8 cellular contexts compared by ENCODE assay signal in the genomic region with DNA sequence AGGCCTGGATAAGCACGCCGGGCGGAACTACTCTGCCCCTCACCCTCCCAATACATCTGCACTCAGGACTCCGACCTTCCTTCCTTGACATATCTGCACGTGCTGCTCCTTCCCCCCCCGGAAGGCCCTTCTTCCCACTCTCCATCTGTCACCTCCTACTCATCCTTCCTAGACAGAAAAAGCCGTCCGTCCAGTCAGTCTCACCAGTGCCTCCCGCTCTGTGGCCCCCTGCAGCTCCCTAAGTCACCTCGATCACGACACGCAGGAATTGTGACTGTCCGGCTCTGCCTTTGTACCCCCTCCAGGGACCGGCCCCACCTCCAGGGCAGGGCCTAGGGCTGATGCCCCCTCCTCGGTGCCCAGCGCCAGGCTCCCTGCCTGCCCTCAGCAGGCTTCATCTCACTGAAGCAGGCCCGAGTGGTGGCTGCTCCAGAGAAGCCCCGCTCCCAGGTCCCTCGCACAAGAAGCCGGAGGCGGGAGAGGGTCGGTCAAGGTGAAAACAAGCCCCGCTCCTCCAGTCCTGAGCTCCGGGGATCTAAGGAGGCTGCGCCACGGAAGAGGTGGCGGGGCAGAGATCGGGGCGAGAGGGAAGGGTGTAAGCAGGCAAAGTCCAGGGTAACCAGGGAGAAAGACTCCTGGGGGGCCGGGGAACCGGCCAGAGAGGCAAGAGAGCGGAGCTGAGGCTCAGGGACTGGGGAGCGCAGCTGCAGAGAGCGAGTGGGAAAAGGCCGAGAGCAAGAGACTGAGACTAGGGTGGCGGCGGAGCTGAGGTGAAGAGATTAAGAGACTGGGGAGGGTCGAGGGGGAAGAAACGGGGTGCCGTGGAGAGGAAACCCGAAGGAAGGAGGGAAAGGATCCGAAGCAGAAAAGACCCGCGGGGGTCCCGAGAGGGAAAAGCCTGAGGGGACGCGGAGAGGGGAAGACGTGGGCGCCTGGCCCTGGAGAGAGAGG. TPM values are rescaled to one million over a fixed set of nuclear protein-coding genes. Genes with fewer than 3 reads are reported as not detected.
DNase-seq lines count a peak whose midpoint lies in the region; ATAC-seq and TF ChIP-seq lines count a peak whose summit lies in the region.

No MANE protein-coding gene starts in this region.

- H3K27me3 ChIP-seq in ascending aorta, result no peaks in the 10 kb centered on the region

- H3K9me3 ChIP-seq in ascending aorta, result no peaks in the 10 kb centered on the region

- peak overlapping the region; percentile 96 for H3K27ac Mint-ChIP-seq in stimulated activated naive B cell treated with anti-CD40 and anti-IgM and Interleukin-4, amounts not matched to agents 10 μg/mL and 1 μg/mL and 100 μg/mL, for 72 hours

- peaks cover 38 to 66% of the 10 kb centered on the region in 2 donors for H3K4me1 Mint-ChIP-seq in stimulated activated naive B cell treated with anti-CD40 and anti-IgM and Interleukin-4, amounts not matched to agents 10 μg/mL and 1 μg/mL and 100 μg/mL, for 72 hours

- peaks cover 8 to 24% of the 10 kb centered on the region in 2 donors for H3K4me1 ChIP-seq in ascending aorta

- peak; percentile 4 for ATAC-seq in left colon
- ATAC-seq in stimulated activated naive B cell treated with anti-CD40 and anti-IgM and Interleukin-4, amounts not matched to agents 10 μg/mL and 1 μg/mL and 100 μg/mL, for 72 hours (replicated peaks), result no peak

- intact Hi-C loops in ascending aorta (cut with DNase I), result loop anchor here (10.0 kb wide), 1 partner anchor 793 kb away; the partner anchor contains the start of gene LENG9
- intact Hi-C loops in left colon (cut with DNase I, micrococcal nuclease), result no loop called here

- peak overlapping the region; percentile 95 to 98 for H3K4me3 Mint-ChIP-seq in stimulated activated naive B cell treated with anti-CD40 and anti-IgM and Interleukin-4, amounts not matched to agents 10 μg/mL and 1 μg/mL and 100 μg/mL, for 72 hours

- no peaks in the 10 kb centered on the region for H3K9me3 Mint-ChIP-seq in stimulated activated naive B cell treated with anti-CD40 and anti-IgM and Interleukin-4, amounts not matched to agents 10 μg/mL and 1 μg/mL and 100 μg/mL, for 72 hours

- peaks cover 35 to 48% of the 10 kb centered on the region in 2 donors for H3K36me3 Mint-ChIP-seq in stimulated activated naive B cell treated with anti-CD40 and anti-IgM and Interleukin-4, amounts not matched to agents 10 μg/mL and 1 μg/mL and 100 μg/mL, for 72 hours

- peak overlapping the region; percentile 22 to 28 for H3K27ac ChIP-seq in ascending aorta

- peak; percentile 74 for DNase-seq in NCI-H82 (lab: John Stamatoyannopoulos, UW)
- no peak for DNase-seq in NCI-H82 treated with DMSO at 0.1 percent for 48 hours (lab: John Stamatoyannopoulos, UW; ENCODE audit: unreplicated experiment)
- DNase-seq in NCI-H2227 (lab: John Stamatoyannopoulos, UW; ENCODE audit: unreplicated experiment), result peak; percentile 72
- no peak for DNase-seq in ascending aorta (ENCODE audit: low spot score in 2 of 2)
- peak in 1 of 2 donors; percentile 47 for DNase-seq in left colon
- no peak for DNase-seq in stimulated activated naive B cell treated with anti-CD40 and anti-IgM and Interleukin-4, amounts not matched to agents 10 μg/mL and 1 μg/mL and 100 μg/mL, for 72 hours
- DNase-seq in NK-92 (lab: John Stamatoyannopoulos, UW; ENCODE audit: unreplicated experiment), result no peak
- no peak for DNase-seq in cerebellar nuclear complex (lab: John Stamatoyannopoulos, UW)

- no peak for TF ChIP-seq CTCF in ascending aorta (IDR thresholded peaks at IDR 0.05)

- no peaks in the 10 kb centered on the region for H3K36me3 ChIP-seq in ascending aorta

- H3K27me3 Mint-ChIP-seq in stimulated activated naive B cell treated with anti-CD40 and anti-IgM and Interleukin-4, amounts not matched to agents 10 μg/mL and 1 μg/mL and 100 μg/mL, for 72 hours, result no peaks in the 10 kb centered on the region

- H3K4me3 ChIP-seq in ascending aorta, result peak overlapping the region; percentile 85 to 87

RNA-seq across cellular contexts. Expression of gene PPP6R1, which starts 1.1 kb away (rescaled TPM):
- 68.3 TPM for total RNA-seq in ascending aorta
- total RNA-seq in left colon, result 10 to 100 TPM; 56.6 to 59.5 TPM

RNA-seq across cellular contexts. Expression of gene HSPBP1, which starts 22.2 kb away (rescaled TPM):
- total RNA-seq in ascending aorta (72.7 TPM), left colon (10 to 100 TPM; 28.4 to 35.2 TPM)

RNA-seq across cellular contexts. Expression of gene BRSK1, which starts 26.1 kb away (rescaled TPM):
- 6.5 TPM for total RNA-seq in ascending aorta
- total RNA-seq in left colon, result 1 to 10 TPM in 1 of 2 donors, under 1 TPM in 1; 0.95 to 1.3 TPM

RNA-seq across cellular contexts. Expression of gene TMEM86B, which starts 29.2 kb away (rescaled TPM):
- total RNA-seq in ascending aorta, result not detected
- 1 to 10 TPM; 2.2 to 2.9 TPM for total RNA-seq in left colon

RNA-seq across cellular contexts. Expression of gene PTPRH, which starts 48.4 kb away (rescaled TPM):
- 0.64 TPM for total RNA-seq in ascending aorta
- 100 to 1,000 TPM in 1 of 2 donors, 10 to 100 TPM in 1; 95.7 to 104 TPM for total RNA-seq in left colon

Comparison
In these comparisons a context has a peak if more than half of its experiments do, and no peak if none do; other contexts are left out.
1. DNase-seq: peak in NCI-H82 (single experiment) and NCI-H2227 (single experiment); none in NCI-H82 treated with DMSO at 0.1 percent for 48 hours (single experiment), ascending aorta (0 of 2), stimulated activated naive B cell treated with anti-CD40 and anti-IgM and Interleukin-4, amounts not matched to agents 10 μg/mL and 1 μg/mL and 100 μg/mL, for 72 hours (single experiment), NK-92 (single experiment) and cerebellar nuclear complex (0 of 2).